Comparison of ENCODE assay signal across 8 cellular contexts in the genomic region with DNA sequence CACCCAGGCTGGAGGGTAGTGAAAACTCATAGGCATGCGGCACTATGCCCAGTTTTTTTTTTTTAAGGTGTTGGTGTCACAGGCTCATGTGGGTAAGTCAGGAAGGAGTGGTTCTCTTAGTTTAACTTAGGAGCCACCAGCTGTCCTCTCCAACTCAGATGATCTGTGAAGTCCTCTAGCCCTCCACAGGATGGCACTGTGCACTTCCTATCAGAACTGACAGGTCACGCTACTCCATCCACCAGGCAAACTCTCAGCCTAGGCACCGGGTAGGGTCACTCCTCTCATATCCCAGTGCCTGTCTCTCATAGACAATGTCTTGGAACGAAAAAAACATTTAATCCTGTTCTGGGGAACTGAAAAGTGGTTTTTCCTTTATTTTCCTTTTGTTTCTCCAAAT. TPM values are rescaled to one million over a fixed set of nuclear protein-coding genes. Genes with fewer than 3 reads are reported as not detected.
DNase-seq lines count a peak whose midpoint lies in the region; ATAC-seq and TF ChIP-seq lines count a peak whose summit lies in the region.

No MANE protein-coding gene starts in this region.

- in situ Hi-C loops in ACHN (cut with HindIII; ENCODE audit: low pct_ligation_motif_present, low pct_unique_long_range_greater_than_20kb, low sequenced_read_pairs): no loop called here

- no peak overlapping the region for H2AFZ ChIP-seq in PC-3 (ENCODE audit: low read length)

- H3K4me3 ChIP-seq in GM12875 (ENCODE audit: low read depth, low read length) (no peak overlapping the region), PC-3 (ENCODE audit: low read length) (no peak overlapping the region), adipocyte (ENCODE audit: low read length) (no peak overlapping the region)

- intact Hi-C loops in PC-3 (cut with micrococcal nuclease): no loop called here

- ATAC-seq in PC-3 (peak; percentile 88), GM21825 (IDR thresholded peaks at IDR 0.05; ENCODE audit: unreplicated experiment) (no peak)

- H3K9me2 ChIP-seq in PC-3 (replicated peaks; ENCODE audit: low read length): no peaks in the 10 kb centered on the region

- H3K79me2 ChIP-seq in PC-3 (ENCODE audit: low read length): peaks cover 72% of the 10 kb centered on the region

- no peak overlapping the region for H3K27ac ChIP-seq in PC-3 (ENCODE audit: low read length)

- H3K4me2 ChIP-seq in PC-3 (ENCODE audit: low read length): no peak overlapping the region

- no TSS peak for BruUV-seq in PC-3 (replicated peaks; lab: Mats Ljungman, UMichigan)

- H3K4me1 ChIP-seq in PC-3 (ENCODE audit: insufficient read depth, low read length) (no peaks in the 10 kb centered on the region), adipocyte (ENCODE audit: control insufficient read depth, insufficient read depth, low read length) (peaks cover 18% of the 10 kb centered on the region)

- H3K36me3 ChIP-seq in PC-3 (ENCODE audit: low read depth, low read length): peaks cover 76% of the 10 kb centered on the region
- peaks cover 84% of the 10 kb centered on the region for H3K36me3 ChIP-seq in adipocyte (ENCODE audit: control insufficient read depth, insufficient read depth, low read length, severe bottlenecking)

- peak; percentile 50; the same call in 1 of the 2 replicates for TF ChIP-seq CTCF in GM12875 (IDR thresholded peaks at IDR 0.05; ENCODE audit: borderline replicate concordance, insufficient read depth, low read depth, low read length)
- peak; percentile 59 for TF ChIP-seq CTCF in PC-3 (conservative IDR thresholded peaks at IDR 0.05; ENCODE audit: low read depth, low read length)

- H3K9me3 ChIP-seq in PC-3 (ENCODE audit: low read length) (no peaks in the 10 kb centered on the region), adipocyte (ENCODE audit: control insufficient read depth, low read length) (no peaks in the 10 kb centered on the region)

- H3K9ac ChIP-seq in PC-3 (ENCODE audit: low read length): no peak overlapping the region
- H3K9ac ChIP-seq in adipocyte (ENCODE audit: low read length): no peak overlapping the region

- H4K20me1 ChIP-seq in PC-3 (ENCODE audit: low read length): peaks cover 18% of the 10 kb centered on the region; the same call in 1 of the 2 replicates

- H3K27me3 ChIP-seq in PC-3 (ENCODE audit: low read length) (no peaks in the 10 kb centered on the region), adipocyte (replicated peaks; ENCODE audit: control insufficient read depth, insufficient read depth, low read length) (no peaks in the 10 kb centered on the region)

- H3F3A ChIP-seq in PC-3 (ENCODE audit: low read length, unreplicated experiment): no peaks in the 10 kb centered on the region

- POLR2A ChIA-PET in PC-3 (lab: Charles Lee; ENCODE audit: unreplicated experiment): no interaction called here

- DNase-seq in ACHN (peak; percentile 34), PC-3 (peak; percentile 44), adipocyte (ENCODE audit: low read depth) (peak; percentile 36), hippocampal formation (lab: John Stamatoyannopoulos, UW) (peak; percentile 37 to 59), mucosa of gallbladder (ENCODE audit: low spot score) (no peak)
- peak; percentile 12 to 28 for DNase-seq in stimulated activated CD4-positive, alpha-beta T cell treated with anti-CD3 and anti-CD28 coated beads, Interleukin-4, amount 100 ng/mL, for 48 hours (ENCODE audit: low read depth in 2 of 2)

- CTCF ChIA-PET in PC-3 (lab: Charles Lee): interaction anchor here (0.7 to 1.3 kb wide), 3 partner anchors 46 to 116 kb away, joined by 4 to 10 read pairs (median 8); no protein-coding TSS in a partner anchor

RNA-seq across cellular contexts. Expression of gene NAP1L4, which starts 16.5 kb away (rescaled TPM):
- total RNA-seq in PC-3 (2014; rRNA removed) (115 and 160 TPM in 2 replicates), mucosa of gallbladder (135 TPM)

RNA-seq across cellular contexts. Expression of gene PHLDA2, which starts 46.4 kb away (rescaled TPM):
- 101 and 110 TPM in 2 replicates for total RNA-seq in PC-3 (2014; rRNA removed)
- 38.7 TPM for total RNA-seq in mucosa of gallbladder
